In genomic region chr18:8167673-8168072, GRCh38 we compare ENCODE assay signal across 22 cellular contexts.
"Had no signal": no experiment of that assay in that cellular context is flagged by ENCODE, and none has a peak within 500 bp of the region (broad histone marks: within the 10 kb centered on the region; RNA-seq: fewer than 3 reads in every experiment).

No MANE protein-coding gene starts in this region.

- H3K9me3 ChIP-seq: colonic mucosa, esophagus squamous epithelium, gastrocnemius medialis, heart right ventricle, left lung, lower lobe of right lung, mucosa of descending colon had no signal

- H3K27me3 ChIP-seq: colonic mucosa, esophagus squamous epithelium, gastrocnemius medialis, heart right ventricle, left lung had no signal

- H3K27ac ChIP-seq: colonic mucosa, epithelial cell of prostate, esophagus squamous epithelium, gastrocnemius medialis, heart right ventricle, left lung, lower lobe of right lung had no signal

- H3K4me1 ChIP-seq: colonic mucosa, left lung, lower lobe of right lung had no signal

- H3K36me3 ChIP-seq: colonic mucosa, esophagus squamous epithelium, gastrocnemius medialis, heart right ventricle, left lung, lower lobe of right lung had no signal

- DNase-seq: colonic mucosa; cortex of kidney; effector CD8-positive, alpha-beta T cell; effector memory CD8-positive, alpha-beta T cell; endodermal cell; erythroblast; esophagus squamous epithelium; foreskin fibroblast; foreskin melanocyte; gastrocnemius medialis; glutamatergic neuron; head of caudate nucleus; heart right ventricle; hippocampal formation; left cardiac atrium; left lung; left ventricle myocardium superior; lower lobe of right lung; mucosa of descending colon; naive B cell; naive thymus-derived CD8-positive, alpha-beta T cell had no signal

- H3K4me3 ChIP-seq: colonic mucosa, esophagus squamous epithelium, gastrocnemius medialis, heart right ventricle, left lung, lower lobe of right lung, mucosa of descending colon had no signal
